Comparison of ENCODE assay signal across 23 cellular contexts in the genomic region with DNA sequence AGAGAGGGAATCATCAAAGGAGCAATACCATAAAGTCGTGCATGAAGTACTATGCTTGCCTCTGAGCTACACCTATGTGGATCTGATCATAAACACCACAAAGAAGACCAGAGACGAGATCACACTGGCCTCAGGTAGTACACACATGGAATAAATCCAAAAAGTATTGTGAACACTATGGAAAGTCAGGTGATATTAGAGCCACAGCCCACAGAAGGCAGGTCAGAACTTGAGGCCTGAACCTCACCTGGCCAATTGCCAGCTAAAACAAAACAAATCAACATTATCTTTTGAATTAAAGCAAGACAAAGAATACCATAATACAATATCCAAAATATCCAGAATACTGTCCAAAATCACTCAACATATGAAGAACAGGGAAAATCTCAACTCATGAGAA.
DNase-seq lines count a peak whose midpoint lies in the region; ATAC-seq, FAIRE-seq and TF ChIP-seq lines count a peak whose summit lies in the region.
"Had no signal": no experiment of that assay in that cellular context is flagged by ENCODE, and none has a peak within 500 bp of the region (broad histone marks: within the 10 kb centered on the region; RNA-seq: fewer than 3 reads in every experiment).

No MANE protein-coding gene starts in this region.

- H3K4me2 ChIP-seq in A549 = no peak overlapping the region
- no peak overlapping the region for H3K4me2 ChIP-seq in keratinocyte (ENCODE audit: control insufficient read depth, extremely low read depth, insufficient read depth, low read depth, low read length)

- no peaks in the 10 kb centered on the region for H3K9me1 ChIP-seq in keratinocyte (ENCODE audit: control insufficient read depth, extremely low read depth, insufficient read depth, low read length)

- TF ChIP-seq CTCF in A549 (IDR thresholded peaks at IDR 0.05) = no peak
- TF ChIP-seq CTCF in bronchial epithelial cell (IDR thresholded peaks at IDR 0.05; ENCODE audit: insufficient read depth, low read length, severe bottlenecking) = no peak
- no peak for TF ChIP-seq CTCF in keratinocyte (optimal IDR thresholded peaks at IDR 0.05 in 1 of 3, IDR thresholded peaks at IDR 0.05 in 1 of 3, conservative IDR thresholded peaks at IDR 0.05 in 1 of 3; ENCODE audit: extremely low read depth in 1 of 3, insufficient read depth in 2 of 3, low read length in 3 of 3)

- no peak overlapping the region for H3K4me3 ChIP-seq in A549
- H3K4me3 ChIP-seq in bronchial epithelial cell (ENCODE audit: low read depth, low read length) = no peak overlapping the region
- no peak overlapping the region for H3K4me3 ChIP-seq in keratinocyte (ENCODE audit: control insufficient read depth in 2 of 3, extremely low read depth in 1 of 3, insufficient read depth in 2 of 3, low read depth in 1 of 3, low read length in 3 of 3)
- no peak overlapping the region for H3K4me3 ChIP-seq in right cardiac atrium (ENCODE audit: low read length)
- H3K4me3 ChIP-seq: GM12878 had no signal

- H3K36me3 ChIP-seq in bronchial epithelial cell (ENCODE audit: control insufficient read depth, insufficient read depth, low read length) (no peaks in the 10 kb centered on the region), keratinocyte (ENCODE audit: control insufficient read depth in 2 of 2, extremely low read depth in 1 of 2, insufficient read depth in 2 of 2, low read length in 2 of 2) (no peaks in the 10 kb centered on the region)
- H3K36me3 ChIP-seq: BE2C had no signal

- ATAC-seq in A549 (no peak), right cardiac atrium (no peak), HG03442 (IDR thresholded peaks at IDR 0.05; ENCODE audit: unreplicated experiment) (no peak)
- ATAC-seq: GM12878, HCT116 had no signal

- H2AFZ ChIP-seq in keratinocyte (ENCODE audit: control insufficient read depth, low read length) = no peak overlapping the region

- 44% methylated on average over 2 of the region's 2 CpGs for WGBS in A549 (ENCODE audit: missing lambda C conversion rate)
- WGBS in right cardiac atrium = 81% methylated on average over 2 of the region's 2 CpGs

- H3K4me1 ChIP-seq in A549 = peaks cover 79% of the 10 kb centered on the region
- H3K4me1 ChIP-seq in keratinocyte (ENCODE audit: control insufficient read depth, extremely low read depth, insufficient read depth, low read length) = peaks cover 15% of the 10 kb centered on the region
- peaks cover 2% of the 10 kb centered on the region for H3K4me1 ChIP-seq in right cardiac atrium (ENCODE audit: control insufficient read depth, insufficient read depth, low read length)
- H3K4me1 ChIP-seq: BE2C had no signal

- H4K20me1 ChIP-seq in keratinocyte (ENCODE audit: control insufficient read depth, extremely low read depth, insufficient read depth, low read length) = no peaks in the 10 kb centered on the region

- H3K79me2 ChIP-seq in keratinocyte (ENCODE audit: control insufficient read depth, insufficient read depth, low read length) = no peaks in the 10 kb centered on the region

- CTCF ChIA-PET in A549 (lab: Yijun Ruan, JAX) = interaction anchor here (1.1 kb wide), 1 partner anchor 10 kb away, joined by 3 read pairs; no protein-coding TSS in a partner anchor

- DNase-seq in NCI-H345 (lab: John Stamatoyannopoulos, UW) (peak; percentile 8), NCI-H345 treated with DMSO at 0.1 percent for 48 hours (lab: John Stamatoyannopoulos, UW; ENCODE audit: unreplicated experiment) (no peak), A549 (ENCODE audit: low read depth in 1 of 2, low spot score in 1 of 2) (no peak), bronchial epithelial cell (ENCODE audit: low read depth) (peak; percentile 66), keratinocyte (ENCODE audit: low read depth, low spot score) (peak; percentile 40), right cardiac atrium (no peak)
- DNase-seq: ACHN; BE2C; C1 segment of cervical spinal cord; CD4-positive, CD25-positive, alpha-beta regulatory T cell; CD8-positive, alpha-beta memory T cell; COR-L47; DMS 273 treated with DMSO at 0.1 percent for 48 hours; DMS53; DND-41; EL; GOT3; H7; HFFc6 had no signal

- TF ChIP-seq POLR2A in A549 (IDR thresholded peaks at IDR 0.05; ENCODE audit: low read length) = no peak

- H3K27me3 ChIP-seq in bronchial epithelial cell (ENCODE audit: control insufficient read depth, insufficient read depth, low read length) (no peaks in the 10 kb centered on the region), keratinocyte (ENCODE audit: control insufficient read depth, extremely low read depth, insufficient read depth, low read length) (no peaks in the 10 kb centered on the region), right cardiac atrium (ENCODE audit: control insufficient read depth, insufficient read depth) (no peaks in the 10 kb centered on the region)
- H3K27me3 ChIP-seq: BE2C had no signal

- 0 out of 3 replicates have a peak, but pooled peaks cover 3% of the 10 kb centered on the region for H3K9me3 ChIP-seq in A549
- no peaks in the 10 kb centered on the region for H3K9me3 ChIP-seq in keratinocyte (ENCODE audit: control insufficient read depth, low read depth, low read length)
- no peaks in the 10 kb centered on the region for H3K9me3 ChIP-seq in right cardiac atrium (ENCODE audit: control insufficient read depth, low read length)
- H3K9me3 ChIP-seq: BE2C had no signal

- no peak for TF ChIP-seq RAD21 in A549 (conservative IDR thresholded peaks at IDR 0.05 in 1 of 2, IDR thresholded peaks at IDR 0.05 in 1 of 2)

- FAIRE-seq in A549 (lab: Jason Lieb, UNC) (no peak), bronchial epithelial cell (lab: Jason Lieb, UNC) (no peak), keratinocyte (lab: Jason Lieb, UNC) (peak; percentile 59)
- FAIRE-seq: GM12878, HTR-8/SVneo had no signal

- peak overlapping the region; percentile 66 to 72; a peak in 5 of 6 replicates for H3K27ac ChIP-seq in A549
- H3K27ac ChIP-seq in keratinocyte (ENCODE audit: control insufficient read depth, insufficient read depth, low read length) = no peak overlapping the region
- H3K27ac ChIP-seq in right cardiac atrium (ENCODE audit: low read length) = no peak overlapping the region

- H3K9ac ChIP-seq in keratinocyte (ENCODE audit: control insufficient read depth, extremely low read depth, insufficient read depth, low read length) = no peak overlapping the region

- intact Hi-C loops in right cardiac atrium (cut with DNase I) = no loop called here

- POLR2A ChIA-PET in A549 (lab: Yijun Ruan, JAX) = no interaction called here

- no peak for TF ChIP-seq EP300 in A549 (IDR thresholded peaks at IDR 0.05)

- dilution Hi-C loops in keratinocyte (cut with MboI; ENCODE audit: extremely low pct_ligation_motif_present, low sequenced_read_pairs) = no loop called here

TF ChIP-seq in A549, 52 proteins besides CTCF, POLR2A, EP300 and RAD21:
- no peak for TF ChIP-seq CHD2 (IDR thresholded peaks at IDR 0.05; ENCODE audit: low read length, partially characterized antibody)
- TF ChIP-seq, protein P1, sequence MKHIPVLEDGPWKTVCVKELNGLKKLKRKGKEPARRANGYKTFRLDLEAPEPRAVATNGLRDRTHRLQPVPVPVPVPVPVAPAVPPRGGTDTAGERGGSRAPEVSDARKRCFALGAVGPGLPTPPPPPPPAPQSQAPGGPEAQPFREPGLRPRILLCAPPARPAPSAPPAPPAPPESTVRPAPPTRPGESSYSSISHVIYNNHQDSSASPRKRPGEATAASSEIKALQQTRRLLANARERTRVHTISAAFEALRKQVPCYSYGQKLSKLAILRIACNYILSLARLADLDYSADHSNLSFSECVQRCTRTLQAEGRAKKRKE (CRISPR knock-in tag; IDR thresholded peaks at IDR 0.05; ENCODE audit: low read depth) = no peak

Comparison
In these comparisons a context has a peak if more than half of its experiments do, and no peak if none do; other contexts are left out.
1. DNase-seq: peak in NCI-H345 (single experiment), bronchial epithelial cell (single experiment) and keratinocyte (single experiment); none in NCI-H345 treated with DMSO at 0.1 percent for 48 hours (single experiment), A549 (0 of 2) and right cardiac atrium (0 of 3).
2. H3K27ac ChIP-seq: peak in A549 (2 of 2); none in keratinocyte (single experiment) and right cardiac atrium (single experiment).